Comparison of ENCODE assay signal across 9 cellular contexts in the genomic region with DNA sequence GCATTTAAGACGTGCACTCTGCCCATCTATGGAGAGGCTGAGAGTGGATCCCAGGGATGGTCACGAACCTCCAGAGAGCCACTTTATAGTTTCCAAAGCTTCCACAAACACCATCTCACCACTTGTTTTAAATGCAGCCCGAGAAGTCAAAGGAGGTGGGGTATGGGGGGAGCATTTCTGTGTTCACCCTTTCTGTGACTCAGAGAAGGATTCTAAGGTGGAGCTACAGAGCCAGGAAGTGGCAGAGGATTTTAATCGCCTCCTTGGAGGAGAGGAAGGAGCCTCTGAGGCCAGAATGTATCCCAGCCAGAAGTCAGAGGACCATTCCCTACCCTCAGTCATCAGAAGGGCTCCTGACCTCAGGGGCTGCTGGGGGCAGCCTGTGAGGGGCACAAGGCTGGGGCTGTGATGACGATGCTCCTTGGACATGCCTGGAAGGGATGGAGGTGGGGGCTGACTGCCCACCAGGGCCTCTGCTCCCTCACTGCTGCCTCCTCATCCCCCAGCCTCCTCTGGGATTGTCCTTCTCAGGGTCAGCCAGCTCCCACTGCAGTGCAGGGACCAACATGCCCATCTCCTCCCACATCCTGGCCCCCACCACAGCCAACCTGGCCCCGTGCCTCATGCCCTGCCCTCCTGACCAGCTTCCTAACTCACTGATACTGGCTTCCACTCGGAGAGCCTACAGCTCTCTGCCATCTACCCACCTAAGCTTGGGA. TPM values are rescaled to one million over a fixed set of nuclear protein-coding genes. Genes with fewer than 3 reads are reported as not detected.
DNase-seq lines count a peak whose midpoint lies in the region; ATAC-seq and TF ChIP-seq lines count a peak whose summit lies in the region.
"Had no signal": no experiment of that assay in that cellular context is flagged by ENCODE, and none has a peak within 500 bp of the region (broad histone marks: within the 10 kb centered on the region; RNA-seq: fewer than 3 reads in every experiment).

No MANE protein-coding gene starts in this region.

- 53 to 64% methylated on average over 5 to 7 of the region's 7 CpGs for WGBS in esophagus squamous epithelium, 2 donors

- H3K9me3 Mint-ChIP-seq in activated T-cell treated with anti-CD3 and anti-CD28 coated beads, Interleukin-2, amount 50 U/mL, for 4 hours: no peaks in the 10 kb centered on the region

- H3K4me1 ChIP-seq in esophagus squamous epithelium: peaks cover 20 to 41% (median 31%) of the 10 kb centered on the region in 3 donors

- H3K4me3 ChIP-seq in esophagus squamous epithelium: no peak overlapping the region
- H3K4me3 ChIP-seq: spleen had no signal

- no peaks in the 10 kb centered on the region for H3K27me3 Mint-ChIP-seq in activated T-cell treated with anti-CD3 and anti-CD28 coated beads, Interleukin-2, amount 50 U/mL, for 4 hours (ENCODE audit: low read depth)

- H3K36me3 ChIP-seq in esophagus squamous epithelium: peaks cover 0 to 19% (median 0%) of the 10 kb centered on the region in 3 donors

- intact Hi-C loops in esophagus squamous epithelium (cut with DNase I): no loop called here

- TF ChIP-seq CTCF in esophagus squamous epithelium (IDR thresholded peaks at IDR 0.05): no peak

- H3K27me3 ChIP-seq in esophagus squamous epithelium: no peaks in the 10 kb centered on the region
- H3K27me3 ChIP-seq: spleen had no signal

- TF ChIP-seq POLR2A in esophagus squamous epithelium (IDR thresholded peaks at IDR 0.05): no peak

- H3K9me3 ChIP-seq in esophagus squamous epithelium: no peaks in the 10 kb centered on the region
- H3K9me3 ChIP-seq: spleen had no signal

- DNase-seq in A172 (ENCODE audit: low spot score): peak; percentile 69
- DNase-seq in ELR (ENCODE audit: low read depth): peak; percentile 84
- DNase-seq in activated T-cell treated with anti-CD3 and anti-CD28 coated beads, Interleukin-2, amount 50 U/mL, for 4 hours: no peak
- peak; percentile 77 for DNase-seq in hepatic stellate cell (ENCODE audit: low spot score)
- DNase-seq in esophagus squamous epithelium (lab: John Stamatoyannopoulos, UW): no peak
- no peak for DNase-seq in SHP77 treated with DMSO at 0.1 percent for 48 hours (lab: John Stamatoyannopoulos, UW)
- no peak for DNase-seq in DMS 273 (lab: John Stamatoyannopoulos, UW; ENCODE audit: unreplicated experiment)
- DNase-seq: spleen had no signal

- no peak for ATAC-seq in activated T-cell treated with anti-CD3 and anti-CD28 coated beads, Interleukin-2, amount 50 U/mL, for 4 hours
- ATAC-seq in GM19467 (IDR thresholded peaks at IDR 0.05; ENCODE audit: unreplicated experiment): no peak

- H3K4me1 Mint-ChIP-seq in activated T-cell treated with anti-CD3 and anti-CD28 coated beads, Interleukin-2, amount 50 U/mL, for 4 hours (ENCODE audit: low read depth): peaks cover 37% of the 10 kb centered on the region

- H3K4me3 Mint-ChIP-seq in activated T-cell treated with anti-CD3 and anti-CD28 coated beads, Interleukin-2, amount 50 U/mL, for 4 hours: peak overlapping the region; percentile 19

- peaks cover 9% of the 10 kb centered on the region for H3K36me3 Mint-ChIP-seq in activated T-cell treated with anti-CD3 and anti-CD28 coated beads, Interleukin-2, amount 50 U/mL, for 4 hours (ENCODE audit: insufficient read depth)

- no peak overlapping the region for H3K27ac ChIP-seq in esophagus squamous epithelium

RNA-seq across cellular contexts. Expression of gene XYLT2, which starts 2.8 kb away (rescaled TPM):
- 49.0 and 51.0 TPM in 2 replicates for total RNA-seq in A172 (2014; rRNA removed; shearing (Covaris generic))
- 10 to 100 TPM; 23.8 to 25.0 (median 24.1) TPM for total RNA-seq in activated T-cell treated with anti-CD3 and anti-CD28 coated beads, Interleukin-2, amount 50 U/mL, for 4 hours
- 10 to 100 TPM; 10.0 to 17.5 (median 13.5) TPM for total RNA-seq in esophagus squamous epithelium

RNA-seq across cellular contexts. Expression of gene MRPL27, which starts 24.3 kb away (rescaled TPM):
- 109 and 138 TPM in 2 replicates for total RNA-seq in A172 (2014; rRNA removed; shearing (Covaris generic))
- 100 to 1,000 TPM in 2 of 3 donors, 10 to 100 TPM in 1; 85.2 to 109 (median 102) TPM for total RNA-seq in activated T-cell treated with anti-CD3 and anti-CD28 coated beads, Interleukin-2, amount 50 U/mL, for 4 hours
- 10 to 100 TPM; 58.0 to 77.7 (median 74.5) TPM for total RNA-seq in esophagus squamous epithelium

RNA-seq across cellular contexts. Expression of gene EME1, which starts 24.3 kb away (rescaled TPM):
- total RNA-seq in A172 (2014; rRNA removed; shearing (Covaris generic)): 12.8 and 15.8 TPM in 2 replicates
- total RNA-seq in activated T-cell treated with anti-CD3 and anti-CD28 coated beads, Interleukin-2, amount 50 U/mL, for 4 hours: 10 to 100 TPM; 12.2 to 13.3 (median 12.6) TPM
- total RNA-seq in esophagus squamous epithelium: 1 to 10 TPM in 2 of 4 donors, under 1 TPM in 2; 0.57 to 2.7 (median 1.1) TPM

RNA-seq across cellular contexts. Expression of gene LRRC59, which starts 48.6 kb away (rescaled TPM):
- 259 and 262 TPM in 2 replicates for total RNA-seq in A172 (2014; rRNA removed; shearing (Covaris generic))
- 100 to 1,000 TPM; 153 to 174 (median 159) TPM for total RNA-seq in activated T-cell treated with anti-CD3 and anti-CD28 coated beads, Interleukin-2, amount 50 U/mL, for 4 hours
- 100 to 1,000 TPM in 1 of 4 donors, 10 to 100 TPM in 3; 63.4 to 136 (median 77.9) TPM for total RNA-seq in esophagus squamous epithelium

Comparison
In these comparisons a context has a peak if more than half of its experiments do, and no peak if none do; other contexts are left out.
1. DNase-seq: peak in A172 (single experiment), ELR (single experiment) and hepatic stellate cell (single experiment); none in activated T-cell treated with anti-CD3 and anti-CD28 coated beads, Interleukin-2, amount 50 U/mL, for 4 hours (single experiment), esophagus squamous epithelium (single experiment), SHP77 treated with DMSO at 0.1 percent for 48 hours (single experiment) and DMS 273 (single experiment).